24 cellular contexts compared by ENCODE assay signal in genomic region chr6:42523158-42523814, GRCh38. TPM values are rescaled to one million over a fixed set of nuclear protein-coding genes. Genes with fewer than 3 reads are reported as not detected.
DNase-seq lines count a peak whose midpoint lies in the region; ATAC-seq, FAIRE-seq and TF ChIP-seq lines count a peak whose summit lies in the region.
"Had no signal": no experiment of that assay in that cellular context is flagged by ENCODE, and none has a peak within 500 bp of the region (broad histone marks: within the 10 kb centered on the region; RNA-seq: fewer than 3 reads in every experiment).

No MANE protein-coding gene starts in this region.

- in situ Hi-C loops in IMR-90 (cut with MboI; ENCODE audit: low sequenced_read_pairs) (no loop called here), K562 (cut with MboI) (no loop called here)

- H4K5ac ChIP-seq in IMR-90 (ENCODE audit: low read depth, low read length) = no peak overlapping the region

- intact Hi-C loops in IMR-90 (cut with micrococcal nuclease) = no loop called here
- intact Hi-C loops in K562 (cut with micrococcal nuclease) = no loop called here
- intact Hi-C loops in activated CD4-positive, alpha-beta T cell treated with anti-CD3 and anti-CD28 coated beads for 36 hours (cut with DNase I, micrococcal nuclease) = loop anchor here in 1 of 2 experiments (5.0 kb wide), 1 partner anchor 181 kb away; no protein-coding TSS in a partner anchor

- H3K4me2 ChIP-seq in IMR-90 (ENCODE audit: low read depth, low read length) (no peak overlapping the region), K562 (ENCODE audit: insufficient read depth, low read length) (no peak overlapping the region)
- H3K4me2 ChIP-seq: PC-9 had no signal

- no peak overlapping the region for H2AK5ac ChIP-seq in IMR-90 (ENCODE audit: low read depth, low read length)

- H4K91ac ChIP-seq in IMR-90 (ENCODE audit: insufficient read depth, low read depth, low read length) = no peak overlapping the region

- dilution Hi-C loops in IMR-90 (cut with HindIII; ENCODE audit: low sequenced_read_pairs, unreplicated experiment) = no loop called here

- no peak overlapping the region for H3K27ac ChIP-seq in IMR-90 (ENCODE audit: insufficient read depth, low read length)
- H3K27ac ChIP-seq in K562 (ENCODE audit: extremely low read depth, low read depth, low read length) = no peak overlapping the region
- H3K27ac ChIP-seq: cardiac muscle cell, dorsolateral prefrontal cortex, PC-9, SJSA1, tibial artery, VCaP had no signal

- peaks cover 4 to 6% of the 10 kb centered on the region in 2 donors for H3K9me3 Mint-ChIP-seq in stimulated activated naive B cell treated with anti-CD40 and anti-IgM and Interleukin-4, amounts not matched to agents 10 μg/mL and 1 μg/mL and 100 μg/mL, for 72 hours
- peaks cover 7% of the 10 kb centered on the region for H3K9me3 Mint-ChIP-seq in activated CD4-positive, alpha-beta T cell treated with anti-CD3 and anti-CD28 coated beads for 36 hours (ENCODE audit: low read depth)
- H3K9me3 Mint-ChIP-seq: natural killer cell had no signal

- CTCF ChIA-PET in IMR-90 (lab: Yijun Ruan, JAX) (interaction anchor here (1.3 kb wide), 1 partner anchor 24 kb away, joined by 4 read pairs; no protein-coding TSS in a partner anchor), K562 (lab: Yijun Ruan, JAX; ENCODE audit: low intra/inter-chr PET ratio) (interaction anchor here (0.5 kb wide), 1 partner anchor 429 kb away, joined by 4 read pairs; no protein-coding TSS in a partner anchor)
- CTCF ChIA-PET in activated CD4-positive, alpha-beta T cell treated with anti-CD3 and anti-CD28 coated beads for 36 hours (lab: Charles Lee) = interaction anchor here (5.0 kb wide), 1 partner anchor 24 kb away, joined by 25 read pairs; no protein-coding TSS in a partner anchor

- H3K79me1 ChIP-seq in IMR-90 (ENCODE audit: low read depth in 1 of 2, low read length in 2 of 2) = no peaks in the 10 kb centered on the region

- no peak overlapping the region for H3K4ac ChIP-seq in IMR-90 (ENCODE audit: low read depth, low read length)

- H3K36me3 ChIP-seq in IMR-90 (ENCODE audit: control insufficient read depth, insufficient read depth, low read length) (no peaks in the 10 kb centered on the region), K562 (ENCODE audit: control insufficient read depth, insufficient read depth, low read length) (no peaks in the 10 kb centered on the region)
- H3K36me3 ChIP-seq: cardiac muscle cell, SJSA1, tibial artery had no signal

- H3K4me3 Mint-ChIP-seq in stimulated activated naive B cell treated with anti-CD40 and anti-IgM and Interleukin-4, amounts not matched to agents 10 μg/mL and 1 μg/mL and 100 μg/mL, for 72 hours = no peak overlapping the region
- H3K4me3 Mint-ChIP-seq in activated CD4-positive, alpha-beta T cell treated with anti-CD3 and anti-CD28 coated beads for 36 hours = no peak overlapping the region
- H3K4me3 Mint-ChIP-seq: natural killer cell; stimulated activated effector memory CD8-positive, alpha-beta T cell treated with anti-CD3 and anti-CD28 coated beads, Interleukin-12 subunit alpha, Interleukin-12 subunit beta, amount 100 ng/mL, for 72 hours; T-helper 1 cell treated with Interleukin-12 subunit alpha and Interleukin-12 subunit beta and Interleukin-4 antibody, amounts not matched to agents 30 μg/mL and 1 μg/mL, for 36 hours had no signal

- H4K20me1 ChIP-seq in IMR-90 (ENCODE audit: insufficient read depth, low read length) = no peaks in the 10 kb centered on the region
- H4K20me1 ChIP-seq in K562 (replicated peaks; ENCODE audit: control insufficient read depth, insufficient read depth, low read length) = no peaks in the 10 kb centered on the region

- H3K14ac ChIP-seq in IMR-90 (replicated peaks; ENCODE audit: low read depth, low read length) = no peak overlapping the region

- H3K36me3 Mint-ChIP-seq in stimulated activated naive B cell treated with anti-CD40 and anti-IgM and Interleukin-4, amounts not matched to agents 10 μg/mL and 1 μg/mL and 100 μg/mL, for 72 hours = peaks cover 0 to 3% of the 10 kb centered on the region in 2 donors
- H3K36me3 Mint-ChIP-seq in activated CD4-positive, alpha-beta T cell treated with anti-CD3 and anti-CD28 coated beads for 36 hours (ENCODE audit: low read depth) = peaks cover 4% of the 10 kb centered on the region
- H3K36me3 Mint-ChIP-seq: natural killer cell; stimulated activated effector memory CD8-positive, alpha-beta T cell treated with anti-CD3 and anti-CD28 coated beads, Interleukin-12 subunit alpha, Interleukin-12 subunit beta, amount 100 ng/mL, for 72 hours had no signal

- no peak overlapping the region for H3K23ac ChIP-seq in IMR-90 (ENCODE audit: low read depth, low read length)

- H2BK15ac ChIP-seq in IMR-90 (ENCODE audit: low read depth, low read length) = no peak overlapping the region

- TF ChIP-seq POLR2A in IMR-90 (IDR thresholded peaks at IDR 0.05; ENCODE audit: low read depth, low read length) (no peak), K562 (conservative IDR thresholded peaks at IDR 0.05) (no peak)

- H3K27me3 ChIP-seq in IMR-90 (ENCODE audit: control insufficient read depth, insufficient read depth, low read length) (no peaks in the 10 kb centered on the region), K562 (ENCODE audit: control insufficient read depth in 2 of 2, insufficient read depth in 2 of 2, low read length in 2 of 2) (peaks cover 0 to 3% of the 10 kb centered on the region in 2 experiments; a peak in 2 of 5 replicates)
- H3K27me3 ChIP-seq: cardiac muscle cell, dorsolateral prefrontal cortex, SJSA1, tibial artery had no signal

- BruUV-seq in IMR-90 (replicated peaks; lab: Mats Ljungman, UMichigan) (no TSS peak), K562 (replicated peaks; lab: Mats Ljungman, UMichigan) (no TSS peak)

- H3K4me1 Mint-ChIP-seq in stimulated activated naive B cell treated with anti-CD40 and anti-IgM and Interleukin-4, amounts not matched to agents 10 μg/mL and 1 μg/mL and 100 μg/mL, for 72 hours = peaks cover 15 to 24% of the 10 kb centered on the region in 2 donors
- peaks cover 24% of the 10 kb centered on the region for H3K4me1 Mint-ChIP-seq in activated CD4-positive, alpha-beta T cell treated with anti-CD3 and anti-CD28 coated beads for 36 hours
- H3K4me1 Mint-ChIP-seq: natural killer cell had no signal

- H3K4me3 ChIP-seq in IMR-90 (ENCODE audit: insufficient read depth, low read depth, low read length) (no peak overlapping the region), K562 (no peak overlapping the region)
- H3K4me3 ChIP-seq: cardiac muscle cell, dorsolateral prefrontal cortex, PC-9, SJSA1, tibial artery had no signal

- peaks cover 7% of the 10 kb centered on the region for H3K9me1 ChIP-seq in IMR-90 (ENCODE audit: insufficient read depth, low read length)
- H3K9me1 ChIP-seq in K562 (ENCODE audit: control insufficient read depth, insufficient read depth, low read length) = no peaks in the 10 kb centered on the region

- POLR2A ChIA-PET in IMR-90 (lab: Charles Lee; ENCODE audit: unreplicated experiment) (no interaction called here), K562 (lab: Yijun Ruan, JAX) (interaction anchor here (0.7 kb wide), 1 partner anchor 24 kb away, joined by 3 read pairs; no protein-coding TSS in a partner anchor)
- POLR2A ChIA-PET in activated CD4-positive, alpha-beta T cell treated with anti-CD3 and anti-CD28 coated beads for 36 hours (lab: Charles Lee) = no interaction called here

- H2AFZ ChIP-seq in IMR-90 (replicated peaks; ENCODE audit: low read length, poor library complexity) = no peak overlapping the region
- peak overlapping the region; percentile 1; the same call in 1 of the 2 replicates for H2AFZ ChIP-seq in K562 (ENCODE audit: low read depth, low read length)
- H2AFZ ChIP-seq: PC-9 had no signal

- H3K4me1 ChIP-seq in IMR-90 (ENCODE audit: control insufficient read depth, insufficient read depth, low read length) = peaks cover 4% of the 10 kb centered on the region; the same call in 1 of the 2 replicates
- peaks cover 0 to 8% of the 10 kb centered on the region in 2 experiments; a peak in 3 of 5 replicates for H3K4me1 ChIP-seq in K562 (replicated peaks in 1 of 2; ENCODE audit: control insufficient read depth in 2 of 2, insufficient read depth in 2 of 2, low read length in 2 of 2)
- H3K4me1 ChIP-seq: tibial artery had no signal

- H4K8ac ChIP-seq in IMR-90 (ENCODE audit: low read depth in 2 of 2, low read length in 2 of 2) = no peak overlapping the region

- ATAC-seq in IMR-90 (ENCODE audit: low read depth) = peak; percentile 18; the same call in 1 of the 2 replicates
- ATAC-seq in K562 = peak; percentile 71; the same call in 2 of the 3 replicates
- no peak for ATAC-seq in HG02852 (IDR thresholded peaks at IDR 0.05; ENCODE audit: unreplicated experiment)
- no peak for ATAC-seq in stimulated activated naive B cell treated with anti-CD40 and anti-IgM and Interleukin-4, amounts not matched to agents 10 μg/mL and 1 μg/mL and 100 μg/mL, for 72 hours (replicated peaks)
- no peak for ATAC-seq in activated CD4-positive, alpha-beta T cell treated with anti-CD3 and anti-CD28 coated beads for 36 hours
- ATAC-seq: left colon; natural killer cell; stimulated activated effector memory CD8-positive, alpha-beta T cell treated with anti-CD3 and anti-CD28 coated beads, Interleukin-12 subunit alpha, Interleukin-12 subunit beta, amount 100 ng/mL, for 72 hours had no signal

- peak; percentile 37 for DNase-seq in IMR-90
- DNase-seq in K562 (ENCODE audit: extremely low read depth in 1 of 4, low spot score in 3 of 4) = no peak
- peak; percentile 41 for DNase-seq in iris pigment epithelial cell (ENCODE audit: low read depth)
- no peak for DNase-seq in stimulated activated naive B cell treated with anti-CD40 and anti-IgM and Interleukin-4, amounts not matched to agents 10 μg/mL and 1 μg/mL and 100 μg/mL, for 72 hours
- DNase-seq in NCI-H146 (lab: John Stamatoyannopoulos, UW) = no peak
- DNase-seq in activated CD4-positive, alpha-beta T cell treated with anti-CD3 and anti-CD28 coated beads for 36 hours = no peak
- DNase-seq: activated CD4-positive, alpha-beta T cell treated with anti-CD3 and anti-CD28 coated beads, Interleukin-2, amount 50 U/mL, for 48 hours; activated effector memory CD4-positive, alpha-beta T cell treated with anti-CD3 and anti-CD28 coated beads, Interleukin-2, amount 50 U/mL, for 16 hours; COR-L47; dorsolateral prefrontal cortex; HCEC 1CT; left colon; natural killer cell; NCI-H345; PC-9; tibial artery had no signal

- H3K18ac ChIP-seq in IMR-90 (ENCODE audit: low read depth, low read length) = no peak overlapping the region

- no peak overlapping the region for H3K9ac ChIP-seq in IMR-90 (ENCODE audit: low read depth, low read length)
- H3K9ac ChIP-seq in K562 (ENCODE audit: insufficient read depth in 1 of 2, low read depth in 2 of 2, low read length in 2 of 2) = peak overlapping the region in 1 of 2 experiments; percentile 63; a peak in 1 of 4 replicates

- H2AK9ac ChIP-seq in IMR-90 (replicated peaks; ENCODE audit: low read depth, low read length, poor library complexity) = no peak overlapping the region

- no peak for TF ChIP-seq EP300 in K562 (IDR thresholded peaks at IDR 0.05; ENCODE audit: low read length)

- H2BK20ac ChIP-seq in IMR-90 (ENCODE audit: low read depth, low read length) = no peak overlapping the region

- H2BK5ac ChIP-seq in IMR-90 (ENCODE audit: low read depth, low read length, poor library complexity, severe bottlenecking) = no peak overlapping the region

- no CpG with 5 or more reads among the region's 4 CpGs for WGBS in IMR-90 (ENCODE audit: extremely low coverage in 2 of 2, insufficient read length in 1 of 2), 2 experiments
- 14% methylated on average over 4 of the region's 4 CpGs for WGBS in K562 (ENCODE audit: insufficient coverage, low coverage, missing lambda C conversion rate)

- H3K27ac Mint-ChIP-seq in stimulated activated naive B cell treated with anti-CD40 and anti-IgM and Interleukin-4, amounts not matched to agents 10 μg/mL and 1 μg/mL and 100 μg/mL, for 72 hours = no peak overlapping the region
- no peak overlapping the region for H3K27ac Mint-ChIP-seq in activated CD4-positive, alpha-beta T cell treated with anti-CD3 and anti-CD28 coated beads for 36 hours
- H3K27ac Mint-ChIP-seq: natural killer cell; progenitor cell of endocrine pancreas; stimulated activated effector memory CD8-positive, alpha-beta T cell treated with anti-CD3 and anti-CD28 coated beads, Interleukin-12 subunit alpha, Interleukin-12 subunit beta, amount 100 ng/mL, for 72 hours; T-helper 1 cell treated with Interleukin-12 subunit alpha and Interleukin-12 subunit beta and Interleukin-4 antibody, amounts not matched to agents 30 μg/mL and 1 μg/mL, for 36 hours had no signal

- H2BK120ac ChIP-seq in IMR-90 (ENCODE audit: low read depth, low read length) = no peak overlapping the region

- TF ChIP-seq CTCF in IMR-90 (conservative IDR thresholded peaks at IDR 0.05; ENCODE audit: low read depth, low read length) = no peak
- no peak for TF ChIP-seq CTCF in K562 (IDR thresholded peaks at IDR 0.05 in 2 of 3, conservative IDR thresholded peaks at IDR 0.05 in 1 of 3; ENCODE audit: insufficient read depth in 2 of 3, low read depth in 1 of 3, low read length in 3 of 3)

- peak; percentile 11 for FAIRE-seq in K562 (lab: Jason Lieb, UNC)
- FAIRE-seq: GM18507 had no signal

- TF ChIP-seq RAD21 in IMR-90 (IDR thresholded peaks at IDR 0.05; ENCODE audit: low read length) (no peak), K562 (CRISPR knock-in tag; conservative IDR thresholded peaks at IDR 0.05 in 1 of 2, IDR thresholded peaks at IDR 0.05 in 1 of 2) (no peak)

- H3K79me2 ChIP-seq in K562 (ENCODE audit: control insufficient read depth, insufficient read depth, low read length) = no peaks in the 10 kb centered on the region

- H3K27me3 Mint-ChIP-seq in stimulated activated naive B cell treated with anti-CD40 and anti-IgM and Interleukin-4, amounts not matched to agents 10 μg/mL and 1 μg/mL and 100 μg/mL, for 72 hours = no peaks in the 10 kb centered on the region
- no peaks in the 10 kb centered on the region for H3K27me3 Mint-ChIP-seq in activated CD4-positive, alpha-beta T cell treated with anti-CD3 and anti-CD28 coated beads for 36 hours
- H3K27me3 Mint-ChIP-seq: progenitor cell of endocrine pancreas had no signal

- no peak overlapping the region for H3K56ac ChIP-seq in IMR-90 (ENCODE audit: extremely low read depth, insufficient read depth, low read length)

- H3K9me3 ChIP-seq in IMR-90 (ENCODE audit: control insufficient read depth, insufficient read depth, low read length) (peaks cover 3% of the 10 kb centered on the region), K562 (replicated peaks; ENCODE audit: control insufficient read depth, insufficient read depth, low read depth, low read length) (no peaks in the 10 kb centered on the region)
- H3K9me3 ChIP-seq: SJSA1 had no signal

RNA-seq across cellular contexts. Expression of gene UBR2, which starts 40.5 kb away (rescaled TPM):
- total RNA-seq in IMR-90 (2012; rRNA removed) (32.3 and 42.8 TPM in 2 replicates), K562 (2014; rRNA removed) (23.4 and 26.8 TPM in 2 replicates), K562 (2014; rRNA removed; fragmentation: Illumina TruSeq; extraction: Trizol) (38.9 and 41.3 TPM in 2 replicates), K562 (2015; rRNA removed; fragmentation: Illumina TruSeq; extraction: Trizol) (34.4 and 35.0 TPM in 2 replicates), K562 (2021) (33.5 and 35.3 TPM in 2 replicates)
- polyA plus RNA-seq in IMR-90 (2012; rRNA removed) (6.3 and 7.7 TPM in 2 replicates), K562 (2011; rRNA removed) (29.5 and 35.4 TPM in 2 replicates), K562 (2014; fragmentation: Illumina TruSeq; extraction: Trizol) (17.2 and 21.4 TPM in 2 replicates), K562 (2014; fragmentation: Nextera tagmentation; extraction: Ambion mirVana) (10 to 100 TPM in 1 of 2 experiments, 1 to 10 TPM in 1; 9.1 to 13.1 TPM), K562 (2014; rRNA removed) (14.7 and 16.4 TPM in 2 replicates)
- polyA plus RNA-seq in IMR-90 (2012; cell fraction: cytosol; rRNA removed) = 1.2 and 1.4 TPM in 2 replicates
- polyA plus RNA-seq in IMR-90 (2012; cell fraction: nucleus; rRNA removed; ENCODE audit: low replicate concordance) = 3.0 and 26.2 TPM in 2 replicates
- 40.5 and 114 TPM in 2 replicates for total RNA-seq in K562 (2011; cell fraction: chromatin; rRNA removed; ENCODE audit: low replicate concordance)
- 20.5 and 25.0 TPM in 2 replicates for total RNA-seq in K562 (2011; cell fraction: nucleolus; rRNA removed)
- 44.1 and 48.8 TPM in 2 replicates for total RNA-seq in K562 (2011; cell fraction: nucleoplasm; rRNA removed)
- polyA plus RNA-seq in K562 (2011; cell fraction: cytosol; rRNA removed) = 8.0 and 17.6 TPM in 2 replicates
- 19.9 and 29.8 TPM in 2 replicates for polyA plus RNA-seq in K562 (2011; cell fraction: nucleus; rRNA removed)
- 15.1 and 17.7 TPM in 2 replicates for polyA plus RNA-seq in K562 (2012)
- 106 and 107 TPM in 2 replicates for polyA minus RNA-seq in K562 (2011; rRNA and poly(A)+ RNA removed)
- polyA minus RNA-seq in K562 (2011; cell fraction: cytosol; rRNA and poly(A)+ RNA removed) = 22.6 and 36.3 TPM in 2 replicates
- 19.1 and 36.5 TPM in 2 replicates for polyA minus RNA-seq in K562 (2011; cell fraction: nucleus; rRNA and poly(A)+ RNA removed)
- 10 to 100 TPM; 23.9 to 28.1 TPM for total RNA-seq in activated CD4-positive, alpha-beta T cell treated with anti-CD3 and anti-CD28 coated beads for 36 hours

Comparison
In these comparisons a context has a peak if more than half of its experiments do, and no peak if none do; other contexts are left out.
1. ATAC-seq: peak in IMR-90 (single experiment) and K562 (single experiment); none in HG02852 (single experiment), stimulated activated naive B cell treated with anti-CD40 and anti-IgM and Interleukin-4, amounts not matched to agents 10 μg/mL and 1 μg/mL and 100 μg/mL, for 72 hours (0 of 2) and activated CD4-positive, alpha-beta T cell treated with anti-CD3 and anti-CD28 coated beads for 36 hours (single experiment).
2. DNase-seq: peak in IMR-90 (single experiment) and iris pigment epithelial cell (single experiment); none in K562 (0 of 4), stimulated activated naive B cell treated with anti-CD40 and anti-IgM and Interleukin-4, amounts not matched to agents 10 μg/mL and 1 μg/mL and 100 μg/mL, for 72 hours (single experiment), NCI-H146 (single experiment) and activated CD4-positive, alpha-beta T cell treated with anti-CD3 and anti-CD28 coated beads for 36 hours (single experiment).